9 cellular contexts compared by ENCODE assay signal in the genomic region with DNA sequence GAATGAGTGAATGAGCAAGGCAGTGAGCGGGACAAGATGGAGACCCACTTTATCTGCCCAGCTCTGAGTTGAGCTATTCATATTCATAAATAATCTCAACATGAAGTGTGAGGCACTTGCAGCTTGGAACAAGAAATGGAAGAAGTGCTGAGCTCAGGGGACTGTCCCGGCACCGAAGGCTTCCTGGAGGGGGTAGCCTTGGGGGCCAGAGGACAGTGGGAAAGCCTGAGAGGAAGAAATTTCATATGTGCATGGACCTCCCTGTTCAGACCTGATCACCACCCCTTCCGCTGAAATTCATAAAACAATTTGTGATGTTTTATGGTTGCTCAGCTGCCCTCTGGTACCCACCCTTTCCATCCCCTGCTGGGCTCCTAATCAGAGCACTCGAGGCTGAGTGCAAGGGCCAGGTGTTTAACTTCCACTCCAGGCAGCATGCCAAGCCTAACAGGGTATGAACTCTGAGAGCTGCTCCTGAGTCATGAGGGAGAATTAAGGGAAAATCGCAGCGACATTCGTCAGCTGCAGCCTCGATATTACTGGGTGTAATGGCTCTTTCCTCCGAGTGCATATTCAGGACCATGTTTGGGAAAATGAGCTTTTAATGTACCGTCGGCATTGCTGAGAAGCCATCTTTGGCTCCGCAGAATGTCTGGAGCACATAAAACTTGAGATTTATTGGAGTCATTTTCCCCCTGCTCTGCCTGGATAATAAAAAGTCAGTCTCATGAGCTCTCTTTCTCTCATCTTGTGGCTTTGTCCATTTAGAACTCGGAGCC.
DNase-seq lines count a peak whose midpoint lies in the region; ATAC-seq and TF ChIP-seq lines count a peak whose summit lies in the region.
"Had no signal": no experiment of that assay in that cellular context is flagged by ENCODE, and none has a peak within 500 bp of the region (broad histone marks: within the 10 kb centered on the region; RNA-seq: fewer than 3 reads in every experiment).

No MANE protein-coding gene starts in this region.

- TF ChIP-seq CTCF in body of pancreas (IDR thresholded peaks at IDR 0.05) = no peak
- no peak for TF ChIP-seq CTCF in mucosa of descending colon (IDR thresholded peaks at IDR 0.05)

- WGBS in body of pancreas, 2 donors = 32 to 39% methylated on average over 14 of the region's 14 CpGs

- H3K4me1 ChIP-seq in body of pancreas (no peaks in the 10 kb centered on the region), mucosa of descending colon (ENCODE audit: low read depth) (peaks cover 50% of the 10 kb centered on the region)

- no peak for TF ChIP-seq POLR2A in body of pancreas (IDR thresholded peaks at IDR 0.05)

- in situ Hi-C loops in Caki2 (cut with HindIII; ENCODE audit: low pct_unique_long_range_greater_than_20kb, low sequenced_read_pairs) = no loop called here

- no peaks in the 10 kb centered on the region for H3K9me3 ChIP-seq in body of pancreas
- no peaks in the 10 kb centered on the region for H3K9me3 ChIP-seq in mucosa of descending colon

- no peaks in the 10 kb centered on the region for H3K27me3 ChIP-seq in body of pancreas

- no peak overlapping the region for H3K27ac ChIP-seq in body of pancreas

- H3K4me3 ChIP-seq in body of pancreas (no peak overlapping the region), mucosa of descending colon (no peak overlapping the region)
- H3K4me3 ChIP-seq: GM12878 had no signal

- DNase-seq in Caki2 (ENCODE audit: low read depth) (peak; percentile 88), NCI-H187 treated with DMSO at 0.1 percent for 48 hours (lab: John Stamatoyannopoulos, UW) (peak; percentile 96), body of pancreas (peak; percentile 24 to 75 (median 65)), mucosa of descending colon (peak; percentile 79 to 94 (median 79)), D341Med (ENCODE audit: low spot score) (no peak)

- no peaks in the 10 kb centered on the region for H3K36me3 ChIP-seq in body of pancreas (replicated peaks in 1 of 2; ENCODE audit: insufficient read depth in 1 of 2, low read depth in 2 of 2)
- no peaks in the 10 kb centered on the region for H3K36me3 ChIP-seq in mucosa of descending colon (ENCODE audit: low read depth)

- ATAC-seq in body of pancreas (no peak), mucosa of descending colon (peak; percentile 94), HG02870 (IDR thresholded peaks at IDR 0.05; ENCODE audit: unreplicated experiment) (no peak), HG03432 (IDR thresholded peaks at IDR 0.05; ENCODE audit: unreplicated experiment) (no peak), GM19395 (IDR thresholded peaks at IDR 0.05; ENCODE audit: unreplicated experiment) (no peak)
- ATAC-seq: GM12878 had no signal

- intact Hi-C loops in body of pancreas (cut with DNase I) (no loop called here), mucosa of descending colon (cut with DNase I, micrococcal nuclease) (no loop called here)
